Comparison of ENCODE assay signal across 1 cellular context in the genomic region with DNA sequence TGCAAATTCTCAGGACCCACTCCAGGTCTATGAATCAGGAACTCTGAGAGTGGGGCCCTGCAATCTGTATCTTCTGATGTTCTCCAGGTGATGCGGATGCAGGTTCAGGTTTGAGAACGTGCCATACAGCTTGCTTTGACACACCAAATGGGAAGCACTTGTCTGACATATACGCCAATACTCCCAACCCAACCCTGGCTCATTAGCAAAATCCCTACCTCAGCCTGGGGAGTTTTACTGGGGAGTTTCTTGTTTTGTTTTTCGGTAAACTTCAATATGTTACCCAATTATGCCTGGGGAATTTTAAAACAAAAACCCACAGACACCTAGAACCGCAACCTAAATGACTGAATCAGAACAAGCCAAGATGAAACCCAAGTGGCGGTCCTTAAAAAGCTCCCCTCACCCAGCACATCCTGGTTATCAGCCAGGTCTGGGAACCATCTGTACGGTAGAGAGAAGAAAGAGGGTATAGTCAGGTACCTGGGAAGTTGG.
TF ChIP-seq lines count a peak whose summit lies in the region.

No MANE protein-coding gene starts in this region.

TF ChIP-seq in GM12878, 131 proteins besides CTCF, POLR2A, EP300 and RAD21 (continued from another document and continues in another):
- TF ChIP-seq, protein P1, sequence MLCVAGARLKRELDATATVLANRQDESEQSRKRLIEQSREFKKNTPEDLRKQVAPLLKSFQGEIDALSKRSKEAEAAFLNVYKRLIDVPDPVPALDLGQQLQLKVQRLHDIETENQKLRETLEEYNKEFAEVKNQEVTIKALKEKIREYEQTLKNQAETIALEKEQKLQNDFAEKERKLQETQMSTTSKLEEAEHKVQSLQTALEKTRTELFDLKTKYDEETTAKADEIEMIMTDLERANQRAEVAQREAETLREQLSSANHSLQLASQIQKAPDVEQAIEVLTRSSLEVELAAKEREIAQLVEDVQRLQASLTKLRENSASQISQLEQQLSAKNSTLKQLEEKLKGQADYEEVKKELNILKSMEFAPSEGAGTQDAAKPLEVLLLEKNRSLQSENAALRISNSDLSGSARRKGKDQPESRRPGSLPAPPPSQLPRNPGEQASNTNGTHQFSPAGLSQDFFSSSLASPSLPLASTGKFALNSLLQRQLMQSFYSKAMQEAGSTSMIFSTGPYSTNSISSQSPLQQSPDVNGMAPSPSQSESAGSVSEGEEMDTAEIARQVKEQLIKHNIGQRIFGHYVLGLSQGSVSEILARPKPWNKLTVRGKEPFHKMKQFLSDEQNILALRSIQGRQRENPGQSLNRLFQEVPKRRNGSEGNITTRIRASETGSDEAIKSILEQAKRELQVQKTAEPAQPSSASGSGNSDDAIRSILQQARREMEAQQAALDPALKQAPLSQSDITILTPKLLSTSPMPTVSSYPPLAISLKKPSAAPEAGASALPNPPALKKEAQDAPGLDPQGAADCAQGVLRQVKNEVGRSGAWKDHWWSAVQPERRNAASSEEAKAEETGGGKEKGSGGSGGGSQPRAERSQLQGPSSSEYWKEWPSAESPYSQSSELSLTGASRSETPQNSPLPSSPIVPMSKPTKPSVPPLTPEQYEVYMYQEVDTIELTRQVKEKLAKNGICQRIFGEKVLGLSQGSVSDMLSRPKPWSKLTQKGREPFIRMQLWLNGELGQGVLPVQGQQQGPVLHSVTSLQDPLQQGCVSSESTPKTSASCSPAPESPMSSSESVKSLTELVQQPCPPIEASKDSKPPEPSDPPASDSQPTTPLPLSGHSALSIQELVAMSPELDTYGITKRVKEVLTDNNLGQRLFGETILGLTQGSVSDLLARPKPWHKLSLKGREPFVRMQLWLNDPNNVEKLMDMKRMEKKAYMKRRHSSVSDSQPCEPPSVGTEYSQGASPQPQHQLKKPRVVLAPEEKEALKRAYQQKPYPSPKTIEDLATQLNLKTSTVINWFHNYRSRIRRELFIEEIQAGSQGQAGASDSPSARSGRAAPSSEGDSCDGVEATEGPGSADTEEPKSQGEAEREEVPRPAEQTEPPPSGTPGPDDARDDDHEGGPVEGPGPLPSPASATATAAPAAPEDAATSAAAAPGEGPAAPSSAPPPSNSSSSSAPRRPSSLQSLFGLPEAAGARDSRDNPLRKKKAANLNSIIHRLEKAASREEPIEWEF (IDR thresholded peaks at IDR 0.05; ENCODE audit: insufficient replicate concordance, low read depth, low read length): peak; percentile 22
- TF ChIP-seq ATF2 (IDR thresholded peaks at IDR 0.05; ENCODE audit: low read length) (peak; percentile 92), SUZ12 (IDR thresholded peaks at IDR 0.05; ENCODE audit: unreplicated experiment) (no peak), BACH1 (IDR thresholded peaks at IDR 0.05; ENCODE audit: borderline replicate concordance) (peak; percentile 59; the same call in 1 of the 2 replicates), NFYA (IDR thresholded peaks at IDR 0.05; ENCODE audit: borderline replicate concordance, low read depth, low read length) (no peak), RAD51 (IDR thresholded peaks at IDR 0.05) (0 out of 2 replicates have a peak, but pooled peaks have one; percentile 5), PAX5 (IDR thresholded peaks at IDR 0.05; ENCODE audit: borderline replicate concordance, low read depth, low read length) (peak; percentile 2; the same call in 1 of the 2 replicates), EED (IDR thresholded peaks at IDR 0.05; ENCODE audit: low read depth) (peak; percentile 91), MTA3 (IDR thresholded peaks at IDR 0.05; ENCODE audit: borderline replicate concordance, low read length) (peak; percentile 96; the same call in 1 of the 2 replicates), BMI1 (IDR thresholded peaks at IDR 0.05; ENCODE audit: borderline replicate concordance) (0 out of 2 replicates have a peak, but pooled peaks have one; percentile 17), ZBTB40 (IDR thresholded peaks at IDR 0.05; ENCODE audit: borderline replicate concordance) (no peak), SIX5 (IDR thresholded peaks at IDR 0.05; ENCODE audit: low read depth, low read length, severe bottlenecking) (no peak), TCF12 (IDR thresholded peaks at IDR 0.05; ENCODE audit: low read depth, low read length) (peak; percentile 74; the same call in 1 of the 2 replicates), CHD4 (IDR thresholded peaks at IDR 0.05) (no peak), IKZF1 (conservative IDR thresholded peaks at IDR 0.05) (peak; percentile 95), NR2C2 (IDR thresholded peaks at IDR 0.05; ENCODE audit: borderline replicate concordance, control insufficient read depth, insufficient read length, low read depth) (no peak), IRF4 (IDR thresholded peaks at IDR 0.05; ENCODE audit: low read depth, low read length) (0 out of 2 replicates have a peak, but pooled peaks have one; percentile 67), ZBTB33 (IDR thresholded peaks at IDR 0.05) (no peak), WRNIP1 (IDR thresholded peaks at IDR 0.05; ENCODE audit: borderline replicate concordance, low read depth, low read length) (no peak), KLF5 (IDR thresholded peaks at IDR 0.05; ENCODE audit: partially characterized antibody) (no peak), EGR1 (IDR thresholded peaks at IDR 0.05; ENCODE audit: borderline replicate concordance in 1 of 2, low read depth in 2 of 2, low read length in 2 of 2) (no peak), SMC3 (IDR thresholded peaks at IDR 0.05; ENCODE audit: borderline replicate concordance, low read length) (no peak; the same call in 1 of the 2 replicates), RFX5 (IDR thresholded peaks at IDR 0.05; ENCODE audit: low read depth, low read length) (no peak), NBN (IDR thresholded peaks at IDR 0.05) (0 out of 2 replicates have a peak, but pooled peaks have one; percentile 62), MEF2B (IDR thresholded peaks at IDR 0.05; ENCODE audit: partially characterized antibody, poor library complexity, severe bottlenecking) (peak; percentile 70), FOS (IDR thresholded peaks at IDR 0.05; ENCODE audit: borderline replicate concordance, extremely low read depth, insufficient read length) (peak; percentile 64), IKZF2 (IDR thresholded peaks at IDR 0.05) (peak; percentile 97), POLR2AphosphoS5 (IDR thresholded peaks at IDR 0.05; ENCODE audit: low read length) (no peak), SP1 (IDR thresholded peaks at IDR 0.05; ENCODE audit: low read depth, low read length) (peak; percentile 45), TBL1XR1 (IDR thresholded peaks at IDR 0.05; ENCODE audit: low read depth, low read length) (peak; percentile 79; the same call in 1 of the 2 replicates), ATF7 (IDR thresholded peaks at IDR 0.05; ENCODE audit: low read depth) (peak; percentile 63)
- TF ChIP-seq, protein P2, sequence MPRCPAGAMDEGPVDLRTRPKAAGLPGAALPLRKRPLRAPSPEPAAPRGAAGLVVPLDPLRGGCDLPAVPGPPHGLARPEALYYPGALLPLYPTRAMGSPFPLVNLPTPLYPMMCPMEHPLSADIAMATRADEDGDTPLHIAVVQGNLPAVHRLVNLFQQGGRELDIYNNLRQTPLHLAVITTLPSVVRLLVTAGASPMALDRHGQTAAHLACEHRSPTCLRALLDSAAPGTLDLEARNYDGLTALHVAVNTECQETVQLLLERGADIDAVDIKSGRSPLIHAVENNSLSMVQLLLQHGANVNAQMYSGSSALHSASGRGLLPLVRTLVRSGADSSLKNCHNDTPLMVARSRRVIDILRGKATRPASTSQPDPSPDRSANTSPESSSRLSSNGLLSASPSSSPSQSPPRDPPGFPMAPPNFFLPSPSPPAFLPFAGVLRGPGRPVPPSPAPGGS (IDR thresholded peaks at IDR 0.05; ENCODE audit: borderline replicate concordance, insufficient read depth, low read depth, low read length, poor library complexity, severe bottlenecking): no peak
- TF ChIP-seq, protein P3, sequence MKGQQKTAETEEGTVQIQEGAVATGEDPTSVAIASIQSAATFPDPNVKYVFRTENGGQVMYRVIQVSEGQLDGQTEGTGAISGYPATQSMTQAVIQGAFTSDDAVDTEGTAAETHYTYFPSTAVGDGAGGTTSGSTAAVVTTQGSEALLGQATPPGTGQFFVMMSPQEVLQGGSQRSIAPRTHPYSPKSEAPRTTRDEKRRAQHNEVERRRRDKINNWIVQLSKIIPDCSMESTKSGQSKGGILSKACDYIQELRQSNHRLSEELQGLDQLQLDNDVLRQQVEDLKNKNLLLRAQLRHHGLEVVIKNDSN (IDR thresholded peaks at IDR 0.05; ENCODE audit: borderline replicate concordance, extremely low read length, insufficient read depth, low read depth, low read length): no peak
- TF ChIP-seq, protein P4, sequence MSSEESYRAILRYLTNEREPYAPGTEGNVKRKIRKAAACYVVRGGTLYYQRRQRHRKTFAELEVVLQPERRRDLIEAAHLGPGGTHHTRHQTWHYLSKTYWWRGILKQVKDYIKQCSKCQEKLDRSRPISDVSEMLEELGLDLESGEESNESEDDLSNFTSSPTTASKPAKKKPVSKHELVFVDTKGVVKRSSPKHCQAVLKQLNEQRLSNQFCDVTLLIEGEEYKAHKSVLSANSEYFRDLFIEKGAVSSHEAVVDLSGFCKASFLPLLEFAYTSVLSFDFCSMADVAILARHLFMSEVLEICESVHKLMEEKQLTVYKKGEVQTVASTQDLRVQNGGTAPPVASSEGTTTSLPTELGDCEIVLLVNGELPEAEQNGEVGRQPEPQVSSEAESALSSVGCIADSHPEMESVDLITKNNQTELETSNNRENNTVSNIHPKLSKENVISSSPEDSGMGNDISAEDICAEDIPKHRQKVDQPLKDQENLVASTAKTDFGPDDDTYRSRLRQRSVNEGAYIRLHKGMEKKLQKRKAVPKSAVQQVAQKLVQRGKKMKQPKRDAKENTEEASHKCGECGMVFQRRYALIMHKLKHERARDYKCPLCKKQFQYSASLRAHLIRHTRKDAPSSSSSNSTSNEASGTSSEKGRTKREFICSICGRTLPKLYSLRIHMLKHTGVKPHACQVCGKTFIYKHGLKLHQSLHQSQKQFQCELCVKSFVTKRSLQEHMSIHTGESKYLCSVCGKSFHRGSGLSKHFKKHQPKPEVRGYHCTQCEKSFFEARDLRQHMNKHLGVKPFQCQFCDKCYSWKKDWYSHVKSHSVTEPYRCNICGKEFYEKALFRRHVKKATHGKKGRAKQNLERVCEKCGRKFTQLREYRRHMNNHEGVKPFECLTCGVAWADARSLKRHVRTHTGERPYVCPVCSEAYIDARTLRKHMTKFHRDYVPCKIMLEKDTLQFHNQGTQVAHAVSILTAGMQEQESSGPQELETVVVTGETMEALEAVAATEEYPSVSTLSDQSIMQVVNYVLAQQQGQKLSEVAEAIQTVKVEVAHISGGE (CRISPR knock-in tag; IDR thresholded peaks at IDR 0.05): no peak
